ENCODE assay signal across 12 cellular contexts in the genomic region with DNA sequence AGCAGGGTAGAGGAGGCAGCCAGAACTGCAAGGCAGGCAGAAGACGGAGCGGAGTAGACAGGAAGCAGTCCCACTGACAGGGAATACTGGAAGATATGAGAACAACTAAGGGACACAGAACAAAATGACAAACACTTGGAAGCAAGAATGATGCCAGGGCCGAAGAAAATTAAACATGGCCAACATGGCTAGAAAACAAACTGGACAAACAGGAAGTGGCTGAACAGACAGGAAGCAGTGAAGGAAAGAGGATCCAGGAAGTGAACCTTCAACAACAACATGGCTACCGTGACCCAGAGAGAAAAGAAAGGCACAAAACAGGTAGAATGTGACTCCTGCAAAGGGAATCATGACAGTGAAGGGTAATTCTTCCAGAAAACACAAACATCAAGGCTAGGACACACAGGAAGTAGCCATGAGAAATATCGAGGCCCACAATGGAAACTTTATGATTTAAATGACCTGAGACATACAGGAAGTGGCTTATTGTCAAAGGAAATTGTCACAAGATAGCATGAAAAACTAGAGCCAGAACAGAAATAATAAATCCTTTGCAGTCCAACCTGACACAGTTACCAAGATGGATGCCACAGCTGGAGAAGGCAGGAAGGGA. TPM values are rescaled to one million over a fixed set of nuclear protein-coding genes. Genes with fewer than 3 reads are reported as not detected.
DNase-seq lines count a peak whose midpoint lies in the region; ATAC-seq and TF ChIP-seq lines count a peak whose summit lies in the region.
"Had no signal": no experiment of that assay in that cellular context is flagged by ENCODE, and none has a peak within 500 bp of the region (broad histone marks: within the 10 kb centered on the region; RNA-seq: fewer than 3 reads in every experiment).

No MANE protein-coding gene starts in this region.

- 85 to 86% (median 85%) methylated on average over 5 of the region's 5 CpGs for WGBS in ovary, 3 donors

- H3K36me3 ChIP-seq in Caco-2 (ENCODE audit: control insufficient read depth, insufficient read depth, low read length) (no peaks in the 10 kb centered on the region), ovary (no peaks in the 10 kb centered on the region)
- H3K36me3 ChIP-seq: esophagus squamous epithelium, suprapubic skin had no signal

- H3K9me3 ChIP-seq in Caco-2 = no peaks in the 10 kb centered on the region
- H3K9me3 ChIP-seq in ovary = no peaks in the 10 kb centered on the region
- H3K9me3 ChIP-seq: esophagus squamous epithelium, suprapubic skin had no signal

- TF ChIP-seq CTCF in Caco-2 (IDR thresholded peaks at IDR 0.05; ENCODE audit: insufficient read depth in 1 of 2, low read depth in 1 of 2, low read length in 1 of 2, severe bottlenecking in 1 of 2, unreplicated experiment in 1 of 2) = no peak
- TF ChIP-seq CTCF in ovary (IDR thresholded peaks at IDR 0.05) = no peak

- peaks cover 10% of the 10 kb centered on the region for H3K27me3 Mint-ChIP-seq in Caco-2 (ENCODE audit: insufficient read depth, unreplicated experiment)
- peaks cover 12% of the 10 kb centered on the region for H3K27me3 Mint-ChIP-seq in activated CD8-positive, alpha-beta T cell treated with anti-CD3 and anti-CD28 coated beads, Interleukin-2, amount 10 ng/mL, durations not matched to agents 7 days and 5 days (ENCODE audit: low read depth)
- H3K27me3 Mint-ChIP-seq in naive B cell = peaks cover 23 to 44% (median 40%) of the 10 kb centered on the region in 3 donors

- DNase-seq in Caco-2 (no peak), KG1 (lab: John Stamatoyannopoulos, UW) (peak; percentile 43), naive B cell (peak; percentile 22), DMS 273 (lab: John Stamatoyannopoulos, UW; ENCODE audit: unreplicated experiment) (no peak), ovary (no peak)
- no peak for DNase-seq in activated CD8-positive, alpha-beta T cell treated with anti-CD3 and anti-CD28 coated beads, Interleukin-2, amount 10 ng/mL, durations not matched to agents 7 days and 5 days
- DNase-seq: esophagus squamous epithelium; occipital lobe; SIG-M5; stimulated activated CD4-positive, alpha-beta T cell treated with anti-CD3 and anti-CD28 coated beads, Interleukin-2, amount 100 ng/mL, for 48 hours had no signal

- TF ChIP-seq POLR2A in ovary (IDR thresholded peaks at IDR 0.05) = no peak

- H3K27ac ChIP-seq in ovary = no peak overlapping the region
- H3K27ac ChIP-seq: esophagus squamous epithelium, suprapubic skin had no signal

- no peaks in the 10 kb centered on the region for H3K4me1 Mint-ChIP-seq in Caco-2 (ENCODE audit: low read depth, unreplicated experiment)
- peaks cover 24% of the 10 kb centered on the region for H3K4me1 Mint-ChIP-seq in activated CD8-positive, alpha-beta T cell treated with anti-CD3 and anti-CD28 coated beads, Interleukin-2, amount 10 ng/mL, durations not matched to agents 7 days and 5 days (ENCODE audit: low read depth)
- peaks cover 25 to 31% (median 30%) of the 10 kb centered on the region in 3 donors for H3K4me1 Mint-ChIP-seq in naive B cell

- POLR2A ChIA-PET in Caco-2 (lab: Charles Lee) = no interaction called here
- POLR2A ChIA-PET in activated CD8-positive, alpha-beta T cell treated with anti-CD3 and anti-CD28 coated beads, Interleukin-2, amount 10 ng/mL, durations not matched to agents 7 days and 5 days (lab: Charles Lee) = interaction anchor here (0.8 to 1.1 kb wide), 3 partner anchors 65 to 211 kb away, joined by 3 to 5 read pairs (median 3); no protein-coding TSS in a partner anchor

- H3K27me3 ChIP-seq in Caco-2 (replicated peaks; ENCODE audit: control insufficient read depth, insufficient read depth, low read length) = no peaks in the 10 kb centered on the region
- H3K27me3 ChIP-seq in ovary = no peaks in the 10 kb centered on the region

- CTCF ChIA-PET in Caco-2 (lab: Charles Lee) = interaction anchor here (0.6 kb wide), 1 partner anchor 17 kb away, joined by 5 read pairs; no protein-coding TSS in a partner anchor
- CTCF ChIA-PET in activated CD8-positive, alpha-beta T cell treated with anti-CD3 and anti-CD28 coated beads, Interleukin-2, amount 10 ng/mL, durations not matched to agents 7 days and 5 days (lab: Charles Lee) = interaction anchor here (0.8 to 2.2 kb wide), 13 partner anchors 8 to 68 kb away, joined by 3 to 19 read pairs (median 4); a partner anchor contains a TSS

- H3K27ac Mint-ChIP-seq in Caco-2 (ENCODE audit: unreplicated experiment) (peak overlapping the region; percentile 29), naive B cell (peak overlapping the region in 5 of 6 donors; percentile 30 to 86 (median 75))
- H3K27ac Mint-ChIP-seq in activated CD8-positive, alpha-beta T cell treated with anti-CD3 and anti-CD28 coated beads, Interleukin-2, amount 10 ng/mL, durations not matched to agents 7 days and 5 days = peak overlapping the region; percentile 97

- H3K4me1 ChIP-seq in Caco-2 (no peaks in the 10 kb centered on the region), ovary (ENCODE audit: insufficient read depth) (no peaks in the 10 kb centered on the region)
- H3K4me1 ChIP-seq: esophagus squamous epithelium, suprapubic skin had no signal

- intact Hi-C loops in Caco-2 (cut with micrococcal nuclease; ENCODE audit: unreplicated experiment) = no loop called here
- intact Hi-C loops in ovary (cut with DNase I) = no loop called here

- no peak overlapping the region for H3K4me3 ChIP-seq in Caco-2 (ENCODE audit: low read depth, low read length)
- H3K4me3 ChIP-seq in ovary = no peak overlapping the region
- H3K4me3 ChIP-seq: esophagus squamous epithelium, suprapubic skin had no signal

- no peak for TF ChIP-seq EP300 in ovary (IDR thresholded peaks at IDR 0.05)

- peak; percentile 32 for ATAC-seq in activated CD8-positive, alpha-beta T cell treated with anti-CD3 and anti-CD28 coated beads, Interleukin-2, amount 10 ng/mL, durations not matched to agents 7 days and 5 days
- ATAC-seq in naive B cell (ENCODE audit: low read depth in 2 of 2) (no peak), GM21515 (IDR thresholded peaks at IDR 0.05; ENCODE audit: unreplicated experiment) (no peak)

- H3K4me3 Mint-ChIP-seq in Caco-2 (ENCODE audit: unreplicated experiment) = no peak overlapping the region
- peak overlapping the region; percentile 39 for H3K4me3 Mint-ChIP-seq in activated CD8-positive, alpha-beta T cell treated with anti-CD3 and anti-CD28 coated beads, Interleukin-2, amount 10 ng/mL, durations not matched to agents 7 days and 5 days
- H3K4me3 Mint-ChIP-seq in naive B cell = peak overlapping the region; percentile 5 to 80 (median 54)

- peaks cover 22% of the 10 kb centered on the region for H3K9me3 Mint-ChIP-seq in Caco-2 (ENCODE audit: unreplicated experiment)
- peaks cover 15% of the 10 kb centered on the region for H3K9me3 Mint-ChIP-seq in activated CD8-positive, alpha-beta T cell treated with anti-CD3 and anti-CD28 coated beads, Interleukin-2, amount 10 ng/mL, durations not matched to agents 7 days and 5 days (ENCODE audit: insufficient read depth)
- H3K9me3 Mint-ChIP-seq in naive B cell = peaks cover 7 to 21% (median 12%) of the 10 kb centered on the region in 7 donors

- no TSS peak for BruUV-seq in Caco-2 (replicated peaks; lab: Mats Ljungman, UMichigan)

- H3K36me3 Mint-ChIP-seq in Caco-2 (ENCODE audit: insufficient read depth, unreplicated experiment) (no peaks in the 10 kb centered on the region), naive B cell (peaks cover 13 to 26% of the 10 kb centered on the region in 2 donors)
- peaks cover 23% of the 10 kb centered on the region for H3K36me3 Mint-ChIP-seq in activated CD8-positive, alpha-beta T cell treated with anti-CD3 and anti-CD28 coated beads, Interleukin-2, amount 10 ng/mL, durations not matched to agents 7 days and 5 days (ENCODE audit: low read depth)

RNA-seq across cellular contexts. Expression of a gene that starts 9.1 kb away (rescaled TPM):
- total RNA-seq in Caco-2 (2022) (1.3 and 1.5 TPM in 2 replicates), ovary (1 to 10 TPM in 2 of 7 donors, under 1 TPM in 5; 0.53 to 1.2 (median 0.92) TPM)
- under 1 TPM; 0.71 to 0.83 TPM for total RNA-seq in activated CD8-positive, alpha-beta T cell treated with anti-CD3 and anti-CD28 coated beads, Interleukin-2, amount 10 ng/mL, durations not matched to agents 7 days and 5 days
- polyA plus RNA-seq in naive B cell (ENCODE audit: low read depth in 6 of 6) (under 1 TPM in 2 of 6 donors, not detected in 4; 0.09 to 0.30 TPM), ovary (under 1 TPM; 0.52 to 0.96 TPM)

RNA-seq across cellular contexts. Expression of a gene that starts 17.3 kb away (rescaled TPM):
- total RNA-seq in Caco-2 (2022) (29.5 and 30.4 TPM in 2 replicates), ovary (10 to 100 TPM; 19.8 to 54.0 (median 48.5) TPM)
- total RNA-seq in activated CD8-positive, alpha-beta T cell treated with anti-CD3 and anti-CD28 coated beads, Interleukin-2, amount 10 ng/mL, durations not matched to agents 7 days and 5 days = 10 to 100 TPM; 33.5 to 34.5 TPM
- polyA plus RNA-seq in naive B cell (ENCODE audit: low read depth in 6 of 6) (10 to 100 TPM in 1 of 6 donors, 1 to 10 TPM in 5; 2.2 to 10.8 (median 7.4) TPM), ovary (10 to 100 TPM; 40.9 to 42.1 TPM)

RNA-seq across cellular contexts. Expression of a gene that starts 17.5 kb away (rescaled TPM):
- 140 and 141 TPM in 2 replicates for total RNA-seq in Caco-2 (2022)
- 10 to 100 TPM; 45.6 to 50.8 TPM for total RNA-seq in activated CD8-positive, alpha-beta T cell treated with anti-CD3 and anti-CD28 coated beads, Interleukin-2, amount 10 ng/mL, durations not matched to agents 7 days and 5 days
- 10 to 100 TPM; 15.6 to 26.0 (median 17.6) TPM for polyA plus RNA-seq in naive B cell (ENCODE audit: low read depth in 6 of 6)
- total RNA-seq in ovary = 10 to 100 TPM; 27.4 to 73.7 (median 61.2) TPM
- 10 to 100 TPM; 54.0 to 80.0 TPM for polyA plus RNA-seq in ovary

RNA-seq across cellular contexts. Expression of a gene that starts 21.3 kb away (rescaled TPM):
- total RNA-seq in Caco-2 (2022) = 10.0 and 12.5 TPM in 2 replicates
- total RNA-seq in activated CD8-positive, alpha-beta T cell treated with anti-CD3 and anti-CD28 coated beads, Interleukin-2, amount 10 ng/mL, durations not matched to agents 7 days and 5 days = 10 to 100 TPM; 13.9 to 14.1 TPM
- polyA plus RNA-seq in naive B cell (ENCODE audit: low read depth in 6 of 6) = 10 to 100 TPM; 13.8 to 24.1 (median 21.6) TPM
- 10 to 100 TPM in 2 of 7 donors, 1 to 10 TPM in 5; 4.0 to 18.4 (median 7.7) TPM for total RNA-seq in ovary
- polyA plus RNA-seq in ovary = 10 to 100 TPM in 1 of 2 donors, 1 to 10 TPM in 1; 9.4 to 10.3 TPM

RNA-seq across cellular contexts. Expression of a gene that starts 25.1 kb away (rescaled TPM):
- total RNA-seq in Caco-2 (2022) = 31.3 and 32.0 TPM in 2 replicates
- 10 to 100 TPM; 39.8 to 44.6 TPM for total RNA-seq in activated CD8-positive, alpha-beta T cell treated with anti-CD3 and anti-CD28 coated beads, Interleukin-2, amount 10 ng/mL, durations not matched to agents 7 days and 5 days
- 10 to 100 TPM in 1 of 6 donors, 1 to 10 TPM in 5; 2.8 to 12.1 (median 7.4) TPM for polyA plus RNA-seq in naive B cell (ENCODE audit: low read depth in 6 of 6)
- total RNA-seq in ovary = 10 to 100 TPM; 20.7 to 70.6 (median 52.3) TPM
- 10 to 100 TPM; 37.3 to 51.7 TPM for polyA plus RNA-seq in ovary

Comparison
In these comparisons a context has a peak if more than half of its experiments do, and no peak if none do; other contexts are left out.
1. DNase-seq: peak in KG1 (single experiment) and naive B cell (single experiment); none in Caco-2 (0 of 2), activated CD8-positive, alpha-beta T cell treated with anti-CD3 and anti-CD28 coated beads, Interleukin-2, amount 10 ng/mL, durations not matched to agents 7 days and 5 days (single experiment), DMS 273 (single experiment) and ovary (0 of 5).
2. H3K27ac Mint-ChIP-seq: peak in every context shown above with its lines; median percentile 97 in activated CD8-positive, alpha-beta T cell treated with anti-CD3 and anti-CD28 coated beads, Interleukin-2, amount 10 ng/mL, durations not matched to agents 7 days and 5 days; 75 in naive B cell; 29 in Caco-2.